8 cellular contexts compared by ENCODE assay signal in genomic region chr3:17894434-17895060, GRCh38.
DNase-seq lines count a peak whose midpoint lies in the region; ATAC-seq, FAIRE-seq and TF ChIP-seq lines count a peak whose summit lies in the region.

No MANE protein-coding gene starts in this region.

- no peaks in the 10 kb centered on the region for H3K27me3 Mint-ChIP-seq in CD8-positive, alpha-beta T cell (ENCODE audit: low read depth)

- no peak overlapping the region for H3K27ac ChIP-seq in CD8-positive, alpha-beta T cell (ENCODE audit: low read depth, low read length)
- H3K27ac ChIP-seq in Karpas-422 (ENCODE audit: low read length): no peak overlapping the region

- H3K27me3 ChIP-seq in CD8-positive, alpha-beta T cell (ENCODE audit: insufficient read depth, low read length): no peaks in the 10 kb centered on the region
- no peaks in the 10 kb centered on the region for H3K27me3 ChIP-seq in Karpas-422 (ENCODE audit: low read length)

- H3K27ac Mint-ChIP-seq in CD8-positive, alpha-beta T cell: no peak overlapping the region

- H3K4me1 ChIP-seq in CD8-positive, alpha-beta T cell (ENCODE audit: insufficient read depth, low read length): no peaks in the 10 kb centered on the region
- H3K4me1 ChIP-seq in Karpas-422 (ENCODE audit: low read length): no peaks in the 10 kb centered on the region

- H3K36me3 ChIP-seq in CD8-positive, alpha-beta T cell (ENCODE audit: insufficient read depth, low read length): no peaks in the 10 kb centered on the region
- no peaks in the 10 kb centered on the region for H3K36me3 ChIP-seq in Karpas-422 (ENCODE audit: insufficient read depth, low read length)

- no peak overlapping the region for H3K4me3 ChIP-seq in CD8-positive, alpha-beta T cell (ENCODE audit: low read depth, low read length)
- no peak overlapping the region for H3K4me3 ChIP-seq in Karpas-422 (ENCODE audit: low read length)

- no peak overlapping the region for H3K4me3 Mint-ChIP-seq in CD8-positive, alpha-beta T cell

- ATAC-seq in CD8-positive, alpha-beta T cell: no peak

- no peak overlapping the region for H2AFZ ChIP-seq in Karpas-422 (ENCODE audit: low read length)

- intact Hi-C loops in CD8-positive, alpha-beta T cell (cut with DNase I, micrococcal nuclease): loop anchor here (5.0 to 10.0 kb wide), 2 partner anchors 860 to 1093 kb away; no protein-coding TSS in a partner anchor

- POLR2A ChIA-PET in CD8-positive, alpha-beta T cell (lab: Charles Lee): interaction anchor here (0.6 kb wide), 1 partner anchor 179 kb away, joined by 4 read pairs; no protein-coding TSS in a partner anchor

- H4K20me1 ChIP-seq in Karpas-422 (ENCODE audit: insufficient read depth, low read depth, low read length): no peaks in the 10 kb centered on the region

- H3K9me3 ChIP-seq in CD8-positive, alpha-beta T cell (ENCODE audit: low read length): no peaks in the 10 kb centered on the region
- no peaks in the 10 kb centered on the region for H3K9me3 ChIP-seq in Karpas-422 (ENCODE audit: low read length)

- H3K9me2 ChIP-seq in Karpas-422 (replicated peaks; ENCODE audit: insufficient read depth, low read length): no peaks in the 10 kb centered on the region

- FAIRE-seq in GM19239 (lab: Jason Lieb, UNC): peak; percentile 33

- no peaks in the 10 kb centered on the region for H3K9me3 Mint-ChIP-seq in CD8-positive, alpha-beta T cell

- no peaks in the 10 kb centered on the region for H3K4me1 Mint-ChIP-seq in CD8-positive, alpha-beta T cell (ENCODE audit: low read depth)

- H3K9ac ChIP-seq in Karpas-422 (ENCODE audit: low read length): no peak overlapping the region

- H3K4me2 ChIP-seq in Karpas-422 (ENCODE audit: low read depth, low read length, poor library complexity, severe bottlenecking): no peak overlapping the region

- CTCF ChIA-PET in CD8-positive, alpha-beta T cell (lab: Charles Lee): interaction anchor here (1.1 to 2.6 kb wide), 3 partner anchors 13 to 1094 kb away, joined by 3 to 18 read pairs (median 3); no protein-coding TSS in a partner anchor

- no peaks in the 10 kb centered on the region for H3K79me2 ChIP-seq in Karpas-422 (ENCODE audit: low read length)

- H3K36me3 Mint-ChIP-seq in CD8-positive, alpha-beta T cell: no peaks in the 10 kb centered on the region

- peak; percentile 17 for TF ChIP-seq CTCF in CD8-positive, alpha-beta T cell (IDR thresholded peaks at IDR 0.05)

- DNase-seq in CD8-positive, alpha-beta T cell: peak in 5 of 7 experiments; percentile 9 to 47 (median 20)
- no peak for DNase-seq in GM19239 (ENCODE audit: insufficient read length, low spot score)
- peak; percentile 82 for DNase-seq in Karpas-422
- DNase-seq in activated CD4-positive, alpha-beta T cell treated with anti-CD3 and anti-CD28 coated beads for 48 hours: peak; percentile 57
- peak; percentile 50 for DNase-seq in foreskin melanocyte
- DNase-seq in stimulated activated CD4-positive, alpha-beta T cell treated with anti-CD3 and anti-CD28 coated beads, TNF-alpha, amount 100 ng/mL, for 24 hours (ENCODE audit: low read depth in 3 of 3): peak in 2 of 3 experiments; percentile 7 to 40
- DNase-seq in NCI-H128 (lab: John Stamatoyannopoulos, UW; ENCODE audit: unreplicated experiment): no peak
- DNase-seq in T-helper 9 cell: no peak

Comparison
In these comparisons a context has a peak if more than half of its experiments do, and no peak if none do; other contexts are left out.
1. DNase-seq: peak in CD8-positive, alpha-beta T cell (5 of 7), Karpas-422 (single experiment), activated CD4-positive, alpha-beta T cell treated with anti-CD3 and anti-CD28 coated beads for 48 hours (single experiment), foreskin melanocyte (single experiment) and stimulated activated CD4-positive, alpha-beta T cell treated with anti-CD3 and anti-CD28 coated beads, TNF-alpha, amount 100 ng/mL, for 24 hours (2 of 3); none in GM19239 (single experiment), NCI-H128 (single experiment) and T-helper 9 cell (single experiment).